In genomic region chr6:149696904-149697303, GRCh38 we compare ENCODE assay signal across 20 cellular contexts. TPM values are rescaled to one million over a fixed set of nuclear protein-coding genes. Genes with fewer than 3 reads are reported as not detected.
DNase-seq lines count a peak whose midpoint lies in the region; ATAC-seq and TF ChIP-seq lines count a peak whose summit lies in the region.
"Had no signal": no experiment of that assay in that cellular context is flagged by ENCODE, and none has a peak within 500 bp of the region (broad histone marks: within the 10 kb centered on the region; RNA-seq: fewer than 3 reads in every experiment).

No MANE protein-coding gene starts in this region.

- 3 to 7% methylated on average over 1 of the region's 1 CpG for WGBS in GM23248 (ENCODE audit: low coverage in 1 of 2, low lambda C conversion rate in 2 of 2, missing lambda C conversion rate in 2 of 2), 2 experiments

- H3K4me3 Mint-ChIP-seq in activated CD8-positive, alpha-beta T cell treated with anti-CD3 and anti-CD28 coated beads, Interleukin-2, amount 10 ng/mL, durations not matched to agents 7 days and 5 days, result no peak overlapping the region
- H3K4me3 Mint-ChIP-seq: activated CD4-positive, alpha-beta T cell treated with anti-CD3 and anti-CD28 coated beads, Interleukin-2, amount 10 ng/mL, durations not matched to agents 7 days and 5 days had no signal

- peaks cover 5% of the 10 kb centered on the region; the same call in 1 of the 2 replicates for H4K20me1 ChIP-seq in GM23248 (ENCODE audit: insufficient read depth)

- peaks cover 32% of the 10 kb centered on the region for H3K36me3 Mint-ChIP-seq in activated CD8-positive, alpha-beta T cell treated with anti-CD3 and anti-CD28 coated beads, Interleukin-2, amount 10 ng/mL, durations not matched to agents 7 days and 5 days (ENCODE audit: low read depth)

- H3K79me2 ChIP-seq in GM23248 (ENCODE audit: insufficient read depth), result peaks cover 100% of the 10 kb centered on the region

- H3K36me3 ChIP-seq in GM23248 (ENCODE audit: low read depth) (peaks cover 24% of the 10 kb centered on the region; the same call in 1 of the 2 replicates), ascending aorta (peaks cover 13 to 32% of the 10 kb centered on the region in 2 donors)

- POLR2A ChIA-PET in activated CD8-positive, alpha-beta T cell treated with anti-CD3 and anti-CD28 coated beads, Interleukin-2, amount 10 ng/mL, durations not matched to agents 7 days and 5 days (lab: Charles Lee), result interaction anchor here (0.9 kb wide), 1 partner anchor 21 kb away, joined by 3 read pairs; the partner anchor contains the start of gene LATS1

- peak overlapping the region; percentile 57 for H3K27ac Mint-ChIP-seq in activated CD8-positive, alpha-beta T cell treated with anti-CD3 and anti-CD28 coated beads, Interleukin-2, amount 10 ng/mL, durations not matched to agents 7 days and 5 days
- H3K27ac Mint-ChIP-seq: activated CD4-positive, alpha-beta T cell treated with anti-CD3 and anti-CD28 coated beads, Interleukin-2, amount 10 ng/mL, durations not matched to agents 7 days and 5 days had no signal

- peak overlapping the region; percentile 31 for H3K4me2 ChIP-seq in GM23248 (ENCODE audit: unreplicated experiment)
- H3K4me2 ChIP-seq: BLaER1 had no signal

- H3K27me3 ChIP-seq in GM23248 (replicated peaks; ENCODE audit: insufficient read depth), result no peaks in the 10 kb centered on the region
- H3K27me3 ChIP-seq in ascending aorta, result no peaks in the 10 kb centered on the region
- H3K27me3 ChIP-seq: BLaER1, left lung, MG63 had no signal

- intact Hi-C loops in ascending aorta (cut with DNase I), result no loop called here

- TF ChIP-seq CTCF in fibroblast of pulmonary artery (IDR thresholded peaks at IDR 0.05; ENCODE audit: low read length, missing control alignments) (no peak), ascending aorta (IDR thresholded peaks at IDR 0.05) (no peak)

- H2AFZ ChIP-seq in GM23248, result no peak overlapping the region

- no peak for ATAC-seq in activated CD8-positive, alpha-beta T cell treated with anti-CD3 and anti-CD28 coated beads, Interleukin-2, amount 10 ng/mL, durations not matched to agents 7 days and 5 days
- no peak for ATAC-seq in HG03045 (IDR thresholded peaks at IDR 0.05; ENCODE audit: unreplicated experiment)
- ATAC-seq: left lung had no signal

- peaks cover 25% of the 10 kb centered on the region for H3K4me1 ChIP-seq in GM23248 (ENCODE audit: insufficient read depth)
- H3K4me1 ChIP-seq in ascending aorta, result peaks cover 0 to 13% of the 10 kb centered on the region in 2 donors
- H3K4me1 ChIP-seq: BLaER1 had no signal

- H3K4me3 ChIP-seq in GM23248 (no peak overlapping the region), fibroblast of pulmonary artery (replicated peaks; ENCODE audit: low read depth, low read length) (no peak overlapping the region), ascending aorta (no peak overlapping the region)
- H3K4me3 ChIP-seq: BLaER1, left lung, MG63 had no signal

- CTCF ChIA-PET in activated CD8-positive, alpha-beta T cell treated with anti-CD3 and anti-CD28 coated beads, Interleukin-2, amount 10 ng/mL, durations not matched to agents 7 days and 5 days (lab: Charles Lee), result interaction anchor here (1.9 kb wide), 1 partner anchor 21 kb away, joined by 8 read pairs; the partner anchor contains the start of gene LATS1

- H3K27me3 Mint-ChIP-seq in activated CD8-positive, alpha-beta T cell treated with anti-CD3 and anti-CD28 coated beads, Interleukin-2, amount 10 ng/mL, durations not matched to agents 7 days and 5 days (ENCODE audit: low read depth), result no peaks in the 10 kb centered on the region
- H3K27me3 Mint-ChIP-seq: activated CD4-positive, alpha-beta T cell treated with anti-CD3 and anti-CD28 coated beads, Interleukin-2, amount 10 ng/mL, durations not matched to agents 7 days and 5 days had no signal

- H3K9me3 ChIP-seq in GM23248 (ENCODE audit: low read depth), result no peaks in the 10 kb centered on the region
- no peaks in the 10 kb centered on the region for H3K9me3 ChIP-seq in ascending aorta
- H3K9me3 ChIP-seq: BLaER1, left lung, MG63 had no signal

- peaks cover 19% of the 10 kb centered on the region for H3K4me1 Mint-ChIP-seq in activated CD8-positive, alpha-beta T cell treated with anti-CD3 and anti-CD28 coated beads, Interleukin-2, amount 10 ng/mL, durations not matched to agents 7 days and 5 days (ENCODE audit: low read depth)

- DNase-seq in AG08396 (ENCODE audit: low spot score) (peak; percentile 37), GM23248 (peak; percentile 37), fibroblast of pulmonary artery (ENCODE audit: low read depth) (peak; percentile 38), NCI-H748 (lab: John Stamatoyannopoulos, UW; ENCODE audit: unreplicated experiment) (no peak), ascending aorta (ENCODE audit: low spot score in 2 of 2) (no peak), COLO829 (ENCODE audit: low spot score) (no peak)
- DNase-seq in activated CD8-positive, alpha-beta T cell treated with anti-CD3 and anti-CD28 coated beads, Interleukin-2, amount 10 ng/mL, durations not matched to agents 7 days and 5 days, result no peak
- DNase-seq: activated CD4-positive, alpha-beta T cell treated with anti-CD3 and anti-CD28 coated beads, Interleukin-2, amount 10 ng/mL, durations not matched to agents 7 days and 5 days; activated effector memory CD4-positive, alpha-beta T cell treated with Interleukin-2 at 50 U/mL for 16 hours; caudate nucleus; DND-41; hypothalamus; left lung; MG63; NCI-H2029; NCI-H69; RPMI8226 had no signal

- no peak overlapping the region for H3K9ac ChIP-seq in GM23248
- H3K9ac ChIP-seq: BLaER1 had no signal

- H3K27ac ChIP-seq in GM23248 (0 out of 2 replicates have a peak overlapping the region, but pooled peaks have one; percentile 5), ascending aorta (no peak overlapping the region)
- H3K27ac ChIP-seq: BLaER1, HL-60, left lung had no signal

- peaks cover 27% of the 10 kb centered on the region for H3F3A ChIP-seq in GM23248 (ENCODE audit: insufficient read depth)

- H3K9me3 Mint-ChIP-seq in activated CD8-positive, alpha-beta T cell treated with anti-CD3 and anti-CD28 coated beads, Interleukin-2, amount 10 ng/mL, durations not matched to agents 7 days and 5 days (ENCODE audit: insufficient read depth), result no peaks in the 10 kb centered on the region
- H3K9me3 Mint-ChIP-seq: activated CD4-positive, alpha-beta T cell treated with anti-CD3 and anti-CD28 coated beads, Interleukin-2, amount 10 ng/mL, durations not matched to agents 7 days and 5 days had no signal

- in situ Hi-C loops in GM23248 (cut with MboI), result no loop called here

- H3K9me2 ChIP-seq in GM23248 (ENCODE audit: insufficient read depth), result no peaks in the 10 kb centered on the region

RNA-seq across cellular contexts. Expression of gene LATS1, which starts 21.0 kb away (rescaled TPM):
- total RNA-seq in GM23248 (2014; rRNA removed; shearing (Covaris generic)), result 18.1 and 20.2 TPM in 2 replicates
- polyA plus RNA-seq in GM23248 (2016; fragmentation: Nextera tagmentation; extraction: Ambion mirVana), result 11.5 and 12.8 TPM in 2 replicates
- total RNA-seq in activated CD8-positive, alpha-beta T cell treated with anti-CD3 and anti-CD28 coated beads, Interleukin-2, amount 10 ng/mL, durations not matched to agents 7 days and 5 days, result 10 to 100 TPM; 33.2 to 33.9 TPM
- total RNA-seq in ascending aorta, result 11.9 TPM

RNA-seq across cellular contexts. Expression of gene KATNA1, which starts 48.4 kb away (rescaled TPM):
- 30.9 and 34.8 TPM in 2 replicates for total RNA-seq in GM23248 (2014; rRNA removed; shearing (Covaris generic))
- 27.1 and 28.4 TPM in 2 replicates for polyA plus RNA-seq in GM23248 (2016; fragmentation: Nextera tagmentation; extraction: Ambion mirVana)
- 10 to 100 TPM; 27.2 to 28.6 TPM for total RNA-seq in activated CD8-positive, alpha-beta T cell treated with anti-CD3 and anti-CD28 coated beads, Interleukin-2, amount 10 ng/mL, durations not matched to agents 7 days and 5 days
- total RNA-seq in ascending aorta, result 0.64 TPM

RNA-seq across cellular contexts. Expression of gene NUP43, which starts 49.4 kb away (rescaled TPM):
- 35.8 and 58.0 TPM in 2 replicates for total RNA-seq in GM23248 (2014; rRNA removed; shearing (Covaris generic))
- 16.1 and 16.4 TPM in 2 replicates for polyA plus RNA-seq in GM23248 (2016; fragmentation: Nextera tagmentation; extraction: Ambion mirVana)
- total RNA-seq in activated CD8-positive, alpha-beta T cell treated with anti-CD3 and anti-CD28 coated beads, Interleukin-2, amount 10 ng/mL, durations not matched to agents 7 days and 5 days, result 10 to 100 TPM; 67.7 to 69.4 TPM
- total RNA-seq in ascending aorta, result 2.9 TPM

RNA-seq across cellular contexts. Expression of gene PCMT1, which starts 52.6 kb away (rescaled TPM):
- total RNA-seq in GM23248 (2014; rRNA removed; shearing (Covaris generic)), result 132 and 165 TPM in 2 replicates
- 183 and 184 TPM in 2 replicates for polyA plus RNA-seq in GM23248 (2016; fragmentation: Nextera tagmentation; extraction: Ambion mirVana)
- 100 to 1,000 TPM; 102 to 104 TPM for total RNA-seq in activated CD8-positive, alpha-beta T cell treated with anti-CD3 and anti-CD28 coated beads, Interleukin-2, amount 10 ng/mL, durations not matched to agents 7 days and 5 days
- 23.5 TPM for total RNA-seq in ascending aorta

Comparison
In these comparisons a context has a peak if more than half of its experiments do, and no peak if none do; other contexts are left out.
1. DNase-seq: peak in AG08396 (single experiment), GM23248 (single experiment) and fibroblast of pulmonary artery (single experiment); none in activated CD8-positive, alpha-beta T cell treated with anti-CD3 and anti-CD28 coated beads, Interleukin-2, amount 10 ng/mL, durations not matched to agents 7 days and 5 days (single experiment), NCI-H748 (single experiment), ascending aorta (0 of 2) and COLO829 (single experiment).
2. RNA of gene KATNA1, which starts 48.4 kb away (total RNA-seq): 30.9 to 34.8 TPM in GM23248 and 27.2 to 28.6 TPM in activated CD8-positive, alpha-beta T cell treated with anti-CD3 and anti-CD28 coated beads, Interleukin-2, amount 10 ng/mL, durations not matched to agents 7 days and 5 days; 0.64 TPM in ascending aorta (single experiment); every median in the first group is over 10 times any median in the second.